8 cellular contexts compared by ENCODE assay signal in the genomic region with DNA sequence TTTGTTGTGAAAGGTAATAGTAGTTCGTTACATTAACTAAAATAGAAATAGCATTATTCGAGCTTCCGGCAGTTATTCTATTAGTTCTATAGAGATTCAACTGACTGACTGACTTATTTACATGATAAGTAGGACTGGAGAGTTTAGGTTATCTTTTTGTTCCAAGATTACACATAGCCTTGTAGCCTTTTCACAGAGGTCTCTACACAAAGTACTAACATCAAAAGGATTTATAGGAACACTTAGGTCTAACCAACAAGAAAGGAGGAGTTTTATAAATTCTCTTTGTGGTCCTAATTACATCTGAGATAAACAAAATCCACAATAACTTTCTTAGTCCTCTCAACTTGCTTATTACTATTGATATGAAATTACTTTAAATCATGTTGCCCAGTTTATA.
"Had no signal": no experiment of that assay in that cellular context is flagged by ENCODE, and none has a peak within 500 bp of the region (broad histone marks: within the 10 kb centered on the region; RNA-seq: fewer than 3 reads in every experiment).

No MANE protein-coding gene starts in this region.

- H3K9ac ChIP-seq: KMS-11 had no signal

- H3K4me3 ChIP-seq: K562 had no signal

- FAIRE-seq: HepG2, HTR-8/SVneo had no signal

- ATAC-seq: HepG2, K562 had no signal

- H3K4me2 ChIP-seq: KMS-11 had no signal

- H3K27ac ChIP-seq: HL-60, KMS-11 had no signal

- DNase-seq: IMR-90, KBM-7, KG1 had no signal
